Comparison of ENCODE assay signal across 8 cellular contexts in the genomic region with DNA sequence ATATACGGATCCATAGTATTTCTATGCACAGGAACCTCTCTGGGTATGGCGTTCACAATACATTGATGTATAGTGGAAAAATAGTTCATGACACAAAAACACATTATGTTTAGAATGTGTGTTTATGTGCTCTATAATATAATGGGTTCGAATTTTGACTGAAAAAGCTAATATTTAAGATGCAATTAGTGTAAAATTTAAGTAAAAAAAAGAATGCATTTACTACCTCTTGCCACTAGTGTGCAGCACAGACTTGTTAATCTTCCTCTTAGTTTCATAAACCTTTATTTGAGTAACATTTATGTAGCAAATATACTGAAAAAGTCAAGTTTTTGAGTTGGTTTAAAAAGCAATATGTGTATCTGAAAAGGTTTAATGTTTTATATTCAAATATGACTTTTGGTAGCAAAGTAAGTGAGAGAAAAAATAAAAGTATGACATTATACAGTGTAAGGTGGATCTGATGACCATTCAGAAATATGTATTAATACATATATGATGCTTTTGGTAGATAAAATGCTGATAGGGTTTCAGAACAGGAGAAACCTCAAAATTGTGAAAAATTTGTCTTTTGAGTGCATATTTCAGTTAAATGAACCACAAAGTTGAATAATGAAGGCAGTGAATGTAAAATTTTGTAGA. TPM values are rescaled to one million over a fixed set of nuclear protein-coding genes. Genes with fewer than 3 reads are reported as not detected.
DNase-seq lines count a peak whose midpoint lies in the region; ATAC-seq, FAIRE-seq and TF ChIP-seq lines count a peak whose summit lies in the region.

No MANE protein-coding gene starts in this region.

- H3K4me3 ChIP-seq in BE2C (ENCODE audit: low read depth, low read length) = no peak overlapping the region
- H3K4me3 ChIP-seq in bronchial epithelial cell (ENCODE audit: low read depth, low read length) = no peak overlapping the region

- H3K36me3 ChIP-seq in BE2C (no peaks in the 10 kb centered on the region), bronchial epithelial cell (ENCODE audit: control insufficient read depth, insufficient read depth, low read length) (no peaks in the 10 kb centered on the region)

- H3K9me3 ChIP-seq in BE2C = no peaks in the 10 kb centered on the region

- H3K4me1 ChIP-seq in BE2C = no peaks in the 10 kb centered on the region; the same call in 1 of the 2 replicates

- FAIRE-seq in bronchial epithelial cell (lab: Jason Lieb, UNC) = no peak

- H3K9me3 Mint-ChIP-seq in nephron = no peaks in the 10 kb centered on the region

- ATAC-seq in GM19328 (IDR thresholded peaks at IDR 0.05; ENCODE audit: unreplicated experiment) (peak; percentile 76), HG03460 (IDR thresholded peaks at IDR 0.05; ENCODE audit: unreplicated experiment) (no peak), GM21528 (IDR thresholded peaks at IDR 0.05; ENCODE audit: low FRiP score, unreplicated experiment) (no peak)

- no peaks in the 10 kb centered on the region for H3K4me1 Mint-ChIP-seq in nephron

- H3K27me3 ChIP-seq in BE2C (no peaks in the 10 kb centered on the region), bronchial epithelial cell (ENCODE audit: control insufficient read depth, insufficient read depth, low read length) (no peaks in the 10 kb centered on the region)

- no peak overlapping the region for H3K27ac Mint-ChIP-seq in nephron

- H3K36me3 Mint-ChIP-seq in nephron (ENCODE audit: low read depth) = no peaks in the 10 kb centered on the region

- DNase-seq in BE2C = no peak
- DNase-seq in NCI-H1694 treated with DMSO at 0.1 percent for 48 hours (lab: John Stamatoyannopoulos, UW) = peak; percentile 36
- DNase-seq in bronchial epithelial cell (ENCODE audit: low read depth) = peak; percentile 44
- no peak for DNase-seq in activated CD8-positive, alpha-beta memory T cell treated with anti-CD3 and anti-CD28 coated beads for 24 hours

- no peaks in the 10 kb centered on the region for H3K27me3 Mint-ChIP-seq in nephron (ENCODE audit: low read depth)

- H3K4me3 Mint-ChIP-seq in nephron = no peak overlapping the region

- peak; percentile 50 for TF ChIP-seq CTCF in BE2C (IDR thresholded peaks at IDR 0.05; ENCODE audit: low read depth, low read length)
- TF ChIP-seq CTCF in bronchial epithelial cell (IDR thresholded peaks at IDR 0.05; ENCODE audit: insufficient read depth, low read length, severe bottlenecking) = peak; percentile 29
- peak; percentile 61 to 81 (median 67) for TF ChIP-seq CTCF in nephron (IDR thresholded peaks at IDR 0.05; ENCODE audit: unreplicated experiment in 3 of 3)

RNA-seq across cellular contexts. Expression of a gene that starts 49.5 kb away (rescaled TPM):
- polyA plus RNA-seq in BE2C (2012; ENCODE audit: insufficient read depth, insufficient read length, low read depth) = 2.5 TPM
- 1.6 and 2.2 TPM in 2 replicates for total RNA-seq in bronchial epithelial cell

Comparison
In these comparisons a context has a peak if more than half of its experiments do, and no peak if none do; other contexts are left out.
1. DNase-seq: peak in NCI-H1694 treated with DMSO at 0.1 percent for 48 hours (single experiment) and bronchial epithelial cell (single experiment); none in BE2C (single experiment) and activated CD8-positive, alpha-beta memory T cell treated with anti-CD3 and anti-CD28 coated beads for 24 hours (single experiment).
2. Peak in every context shown above with its lines, with median percentiles within 50 percentile points of each other: CTCF ChIP-seq.